Comparison of ENCODE assay signal across 24 cellular contexts in the genomic region with DNA sequence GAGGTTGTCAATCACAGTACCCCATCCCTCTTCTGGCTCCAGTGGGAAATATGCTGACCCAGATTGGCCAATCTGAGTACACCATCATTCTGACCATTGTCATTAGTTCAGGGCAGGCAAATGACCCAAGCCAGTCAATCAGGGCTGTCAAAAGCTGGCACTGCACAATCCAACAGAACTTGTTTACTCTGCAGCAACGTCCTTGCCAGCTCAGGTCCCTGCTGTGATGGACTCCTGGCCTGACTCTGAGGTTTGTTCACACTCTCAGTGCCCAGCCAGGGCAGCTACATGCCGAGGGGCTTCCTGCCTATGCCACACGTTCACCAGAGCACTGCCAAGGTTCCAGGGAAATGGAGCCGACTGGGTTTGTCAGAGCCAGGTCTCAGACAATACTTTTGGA. TPM values are rescaled to one million over a fixed set of nuclear protein-coding genes. Genes with fewer than 3 reads are reported as not detected.
"Had no signal": no experiment of that assay in that cellular context is flagged by ENCODE, and none has a peak within 500 bp of the region (broad histone marks: within the 10 kb centered on the region; RNA-seq: fewer than 3 reads in every experiment).

No MANE protein-coding gene starts in this region.

- FAIRE-seq: endothelial cell of umbilical vein, small intestine had no signal

- ATAC-seq: activated naive CD8-positive, alpha-beta T cell treated with anti-CD3 and anti-CD28 coated beads, Interleukin-2, amount 50 U/mL, for 24 hours; activated T-helper 17 cell treated with anti-CD3 and anti-CD28 coated beads, Interleukin-2, amount 50 U/mL, for 72 hours; mucosa of descending colon; naive thymus-derived CD4-positive, alpha-beta T cell; stimulated activated naive CD8-positive, alpha-beta T cell treated with anti-CD3 and anti-CD28 coated beads, Interleukin-15, Interleukin-2, amounts not matched to agents 100 U/mL and 50 U/mL, for 24 hours; T-cell had no signal

- H3K27ac Mint-ChIP-seq: activated naive CD8-positive, alpha-beta T cell treated with anti-CD3 and anti-CD28 coated beads, Interleukin-2, amount 50 U/mL, for 24 hours; activated T-helper 17 cell treated with anti-CD3 and anti-CD28 coated beads, Interleukin-2, amount 50 U/mL, for 72 hours; naive thymus-derived CD4-positive, alpha-beta T cell; T-cell had no signal

- H3K27ac ChIP-seq: colonic mucosa, esophagus squamous epithelium, SK-N-MC, upper lobe of left lung had no signal

- DNase-seq: activated CD4-positive, alpha-beta T cell treated with anti-CD3 and anti-CD28 coated beads, Interleukin-2, amount 50 U/mL, for 48 hours; activated CD4-positive, CD25-positive, alpha-beta regulatory T cell treated with anti-CD3 and anti-CD28 coated beads, Interleukin-2, amount 50 U/mL, for 72 hours; activated naive CD4-positive, alpha-beta T cell treated with Interleukin-2 at 50 U/mL for 16 hours; activated naive CD8-positive, alpha-beta T cell treated with anti-CD3 and anti-CD28 coated beads, Interleukin-2, amount 50 U/mL, for 24 hours; aorta; colonic mucosa; esophagus squamous epithelium; kidney glomerular epithelial cell; mucosa of descending colon; naive thymus-derived CD4-positive, alpha-beta T cell; small intestine; stimulated activated CD4-positive, alpha-beta T cell treated with anti-CD3 and anti-CD28 coated beads, Interleukin-4, amount 100 ng/mL, for 4 hours; stimulated activated CD8-positive, alpha-beta memory T cell treated with anti-CD3 and anti-CD28 coated beads, Interleukin-4, amount 100 ng/mL, for 48 hours; stimulated activated naive CD8-positive, alpha-beta T cell treated with anti-CD3 and anti-CD28 coated beads, Interleukin-15, Interleukin-2, amounts not matched to agents 100 U/mL and 50 U/mL, for 24 hours; T-cell; T-helper 9 cell; upper lobe of left lung had no signal

- H3K36me3 ChIP-seq: cardiac muscle cell, colonic mucosa, esophagus squamous epithelium, right atrium auricular region, upper lobe of left lung had no signal

- H3K27me3 ChIP-seq: cardiac muscle cell, colonic mucosa, esophagus squamous epithelium, right atrium auricular region, upper lobe of left lung had no signal

- H3K9me3 Mint-ChIP-seq: activated naive CD8-positive, alpha-beta T cell treated with anti-CD3 and anti-CD28 coated beads, Interleukin-2, amount 50 U/mL, for 24 hours; activated T-helper 17 cell treated with anti-CD3 and anti-CD28 coated beads, Interleukin-2, amount 50 U/mL, for 72 hours; naive thymus-derived CD4-positive, alpha-beta T cell; T-cell had no signal

- H3K4me3 ChIP-seq: cardiac muscle cell, colonic mucosa, esophagus squamous epithelium, mucosa of descending colon, right atrium auricular region, SK-N-MC, upper lobe of left lung had no signal

- H3K4me1 ChIP-seq: colonic mucosa had no signal

- H3K36me3 Mint-ChIP-seq: naive thymus-derived CD4-positive, alpha-beta T cell; T-cell had no signal

- H3K27me3 Mint-ChIP-seq: activated naive CD8-positive, alpha-beta T cell treated with anti-CD3 and anti-CD28 coated beads, Interleukin-2, amount 50 U/mL, for 24 hours; activated T-helper 17 cell treated with anti-CD3 and anti-CD28 coated beads, Interleukin-2, amount 50 U/mL, for 72 hours; T-cell had no signal

- H3K4me3 Mint-ChIP-seq: activated naive CD8-positive, alpha-beta T cell treated with anti-CD3 and anti-CD28 coated beads, Interleukin-2, amount 50 U/mL, for 24 hours; activated T-helper 17 cell treated with anti-CD3 and anti-CD28 coated beads, Interleukin-2, amount 50 U/mL, for 72 hours; naive thymus-derived CD4-positive, alpha-beta T cell; T-cell had no signal

- H3K9me3 ChIP-seq: colonic mucosa, esophagus squamous epithelium, mucosa of descending colon, right atrium auricular region, upper lobe of left lung had no signal

- H3K4me1 Mint-ChIP-seq: activated naive CD8-positive, alpha-beta T cell treated with anti-CD3 and anti-CD28 coated beads, Interleukin-2, amount 50 U/mL, for 24 hours; activated T-helper 17 cell treated with anti-CD3 and anti-CD28 coated beads, Interleukin-2, amount 50 U/mL, for 72 hours; naive thymus-derived CD4-positive, alpha-beta T cell; T-cell had no signal

RNA-seq across cellular contexts. Expression of a gene that starts 14.7 kb away (rescaled TPM):
- total RNA-seq: activated T-helper 17 cell treated with anti-CD3 and anti-CD28 coated beads, Interleukin-2, amount 50 U/mL, for 72 hours; aorta; colonic mucosa; endothelial cell of umbilical vein; esophagus squamous epithelium; fibroblast of villous mesenchyme; mucosa of descending colon; naive thymus-derived CD4-positive, alpha-beta T cell; posterior vena cava; T-cell; upper lobe of left lung had no signal
- polyA plus RNA-seq: aorta; naive thymus-derived CD4-positive, alpha-beta T cell; small intestine had no signal
